In genomic region chr10:12839941-12840611, GRCh38 we compare ENCODE assay signal across 17 cellular contexts.
DNase-seq lines count a peak whose midpoint lies in the region; ATAC-seq and TF ChIP-seq lines count a peak whose summit lies in the region.
"Had no signal": no experiment of that assay in that cellular context is flagged by ENCODE, and none has a peak within 500 bp of the region (broad histone marks: within the 10 kb centered on the region; RNA-seq: fewer than 3 reads in every experiment).

No MANE protein-coding gene starts in this region.

- no peaks in the 10 kb centered on the region for H3K36me3 Mint-ChIP-seq in mesothelial cell of epicardium
- H3K36me3 Mint-ChIP-seq in type B pancreatic cell = no peaks in the 10 kb centered on the region
- H3K36me3 Mint-ChIP-seq in activated naive CD8-positive, alpha-beta T cell treated with anti-CD3 and anti-CD28 coated beads, Interleukin-2, amount 50 U/mL, for 24 hours (ENCODE audit: low read depth) = no peaks in the 10 kb centered on the region
- H3K36me3 Mint-ChIP-seq: activated CD8-positive, alpha-beta memory T cell treated with anti-CD3 and anti-CD28 coated beads, Interleukin-2, amount 10 ng/mL, durations not matched to agents 7 days and 5 days had no signal

- no peak for DNase-seq in Right ventricle myocardium inferior (ENCODE audit: missing footprints)
- DNase-seq in right atrium auricular region (ENCODE audit: low spot score) = no peak
- DNase-seq in fibroblast of mammary gland (ENCODE audit: low read depth) = peak; percentile 7
- DNase-seq in mesothelial cell of epicardium (ENCODE audit: low spot score in 2 of 2, unreplicated experiment in 2 of 2) = no peak
- no peak for DNase-seq in type B pancreatic cell (ENCODE audit: extremely low spot score, unreplicated experiment)
- DNase-seq in inferior parietal cortex (ENCODE audit: extremely low spot score) = no peak
- DNase-seq in activated naive CD8-positive, alpha-beta T cell treated with anti-CD3 and anti-CD28 coated beads, Interleukin-2, amount 50 U/mL, for 24 hours = no peak
- no peak for DNase-seq in ACHN
- DNase-seq: 8988T; activated CD8-positive, alpha-beta memory T cell treated with anti-CD3 and anti-CD28 coated beads, Interleukin-2, amount 10 ng/mL, durations not matched to agents 7 days and 5 days; Kasumi-1; kidney; NCI-H226; stimulated activated naive CD8-positive, alpha-beta T cell treated with anti-CD3 and anti-CD28 coated beads, Interleukin-15, amount 100 ng/mL, for 72 hours; T-helper 17 cell had no signal

- no peaks in the 10 kb centered on the region for H3K27me3 Mint-ChIP-seq in mesothelial cell of epicardium (ENCODE audit: low read depth)
- H3K27me3 Mint-ChIP-seq in type B pancreatic cell = peaks cover 9% of the 10 kb centered on the region
- peaks cover 2% of the 10 kb centered on the region for H3K27me3 Mint-ChIP-seq in activated naive CD8-positive, alpha-beta T cell treated with anti-CD3 and anti-CD28 coated beads, Interleukin-2, amount 50 U/mL, for 24 hours
- H3K27me3 Mint-ChIP-seq: activated CD8-positive, alpha-beta memory T cell treated with anti-CD3 and anti-CD28 coated beads, Interleukin-2, amount 10 ng/mL, durations not matched to agents 7 days and 5 days had no signal

- H3K4me1 Mint-ChIP-seq in mesothelial cell of epicardium = peaks cover 16% of the 10 kb centered on the region
- peaks cover 17% of the 10 kb centered on the region for H3K4me1 Mint-ChIP-seq in type B pancreatic cell (ENCODE audit: unreplicated experiment)
- H3K4me1 Mint-ChIP-seq in activated naive CD8-positive, alpha-beta T cell treated with anti-CD3 and anti-CD28 coated beads, Interleukin-2, amount 50 U/mL, for 24 hours = no peaks in the 10 kb centered on the region
- H3K4me1 Mint-ChIP-seq: activated CD8-positive, alpha-beta memory T cell treated with anti-CD3 and anti-CD28 coated beads, Interleukin-2, amount 10 ng/mL, durations not matched to agents 7 days and 5 days; stimulated activated naive CD8-positive, alpha-beta T cell treated with anti-CD3 and anti-CD28 coated beads, Interleukin-15, amount 100 ng/mL, for 72 hours had no signal

- H3K9me3 ChIP-seq in right atrium auricular region = no peaks in the 10 kb centered on the region

- intact Hi-C loops in Right ventricle myocardium inferior (cut with DNase I) = no loop called here

- TF ChIP-seq CTCF in right atrium auricular region (IDR thresholded peaks at IDR 0.05) (no peak), fibroblast of mammary gland (conservative IDR thresholded peaks at IDR 0.05; ENCODE audit: control insufficient read depth, insufficient read depth, low read depth, low read length) (no peak), mesothelial cell of epicardium (IDR thresholded peaks at IDR 0.05; ENCODE audit: unreplicated experiment) (no peak), type B pancreatic cell (conservative IDR thresholded peaks at IDR 0.05) (no peak)

- H3K4me3 Mint-ChIP-seq in mesothelial cell of epicardium (no peak overlapping the region), type B pancreatic cell (no peak overlapping the region)
- no peak overlapping the region for H3K4me3 Mint-ChIP-seq in activated naive CD8-positive, alpha-beta T cell treated with anti-CD3 and anti-CD28 coated beads, Interleukin-2, amount 50 U/mL, for 24 hours
- H3K4me3 Mint-ChIP-seq: activated CD8-positive, alpha-beta memory T cell treated with anti-CD3 and anti-CD28 coated beads, Interleukin-2, amount 10 ng/mL, durations not matched to agents 7 days and 5 days; stimulated activated naive CD8-positive, alpha-beta T cell treated with anti-CD3 and anti-CD28 coated beads, Interleukin-15, amount 100 ng/mL, for 72 hours; T-helper 17 cell had no signal

- peak; percentile 35 for ATAC-seq in Right ventricle myocardium inferior
- no peak for ATAC-seq in activated naive CD8-positive, alpha-beta T cell treated with anti-CD3 and anti-CD28 coated beads, Interleukin-2, amount 50 U/mL, for 24 hours
- ATAC-seq: activated CD4-positive, CD25-positive, alpha-beta regulatory T cell treated with anti-CD3 and anti-CD28 coated beads, Interleukin-2, amount 50 U/mL, for 24 hours; activated CD8-positive, alpha-beta memory T cell treated with anti-CD3 and anti-CD28 coated beads, Interleukin-2, amount 10 ng/mL, durations not matched to agents 7 days and 5 days; stimulated activated naive CD8-positive, alpha-beta T cell treated with anti-CD3 and anti-CD28 coated beads, Interleukin-15, amount 100 ng/mL, for 72 hours; T-helper 17 cell had no signal

- H3K9me3 Mint-ChIP-seq in mesothelial cell of epicardium = no peaks in the 10 kb centered on the region
- no peaks in the 10 kb centered on the region for H3K9me3 Mint-ChIP-seq in type B pancreatic cell
- H3K9me3 Mint-ChIP-seq in activated naive CD8-positive, alpha-beta T cell treated with anti-CD3 and anti-CD28 coated beads, Interleukin-2, amount 50 U/mL, for 24 hours = no peaks in the 10 kb centered on the region
- H3K9me3 Mint-ChIP-seq: stimulated activated naive CD8-positive, alpha-beta T cell treated with anti-CD3 and anti-CD28 coated beads, Interleukin-15, amount 100 ng/mL, for 72 hours had no signal

- no peaks in the 10 kb centered on the region for H3K27me3 ChIP-seq in right atrium auricular region

- H3K27ac Mint-ChIP-seq in mesothelial cell of epicardium (peak overlapping the region; percentile 53), type B pancreatic cell (peak overlapping the region; percentile 28)
- H3K27ac Mint-ChIP-seq in activated naive CD8-positive, alpha-beta T cell treated with anti-CD3 and anti-CD28 coated beads, Interleukin-2, amount 50 U/mL, for 24 hours = no peak overlapping the region
- H3K27ac Mint-ChIP-seq: activated CD8-positive, alpha-beta memory T cell treated with anti-CD3 and anti-CD28 coated beads, Interleukin-2, amount 10 ng/mL, durations not matched to agents 7 days and 5 days; progenitor cell of endocrine pancreas; stimulated activated naive CD8-positive, alpha-beta T cell treated with anti-CD3 and anti-CD28 coated beads, Interleukin-15, amount 100 ng/mL, for 72 hours; T-helper 17 cell had no signal

- no peaks in the 10 kb centered on the region for H3K36me3 ChIP-seq in right atrium auricular region

- in situ Hi-C loops in ACHN (cut with HindIII; ENCODE audit: low pct_ligation_motif_present, low pct_unique_long_range_greater_than_20kb, low sequenced_read_pairs) = no loop called here

- H3K4me3 ChIP-seq in right atrium auricular region = no peak overlapping the region
- H3K4me3 ChIP-seq in fibroblast of mammary gland (ENCODE audit: control insufficient read depth, low read depth, low read length) = no peak overlapping the region

- peak overlapping the region in 1 of 2 donors; percentile 51 for H3K27ac ChIP-seq in right atrium auricular region

- H3K4me1 ChIP-seq in right atrium auricular region = peaks cover 0 to 36% of the 10 kb centered on the region in 2 donors
